22 cellular contexts compared by ENCODE assay signal in genomic region chr4:6319530-6320150, GRCh38. TPM values are rescaled to one million over a fixed set of nuclear protein-coding genes. Genes with fewer than 3 reads are reported as not detected.
A peak's percentile ranks its signal among the peaks of the same experiment; 100 is the strongest.
DNase-seq lines count a peak whose midpoint lies in the region; ATAC-seq and TF ChIP-seq lines count a peak whose summit lies in the region.
"Had no signal": no experiment of that assay in that cellular context is flagged by ENCODE, and none has a peak within 500 bp of the region (broad histone marks: within the 10 kb centered on the region; RNA-seq: fewer than 3 reads in every experiment).

No MANE protein-coding gene starts in this region.

- peaks cover 0 to 15% (median 0%) of the 10 kb centered on the region in 3 experiments for H3K27me3 ChIP-seq in neuronal stem cell (ENCODE audit: control insufficient read depth in 3 of 3, insufficient read depth in 3 of 3, low read depth in 1 of 3, low read length in 3 of 3)
- H3K27me3 ChIP-seq: BE2C had no signal

- H3K23ac ChIP-seq in neuronal stem cell (ENCODE audit: low read depth, low read length, poor library complexity) = peak overlapping the region; percentile 61

- H3K36me3 ChIP-seq in neuronal stem cell (replicated peaks in 1 of 2; ENCODE audit: control insufficient read depth in 2 of 2, insufficient read depth in 2 of 2, low read length in 2 of 2) = no peaks in the 10 kb centered on the region
- H3K36me3 ChIP-seq: BE2C, HAP-1 had no signal

- H3K14ac ChIP-seq in neuronal stem cell (ENCODE audit: low read length) = no peak overlapping the region

- H2BK15ac ChIP-seq in neuronal stem cell (ENCODE audit: low read length) = no peak overlapping the region

- DNase-seq in ELR (ENCODE audit: low read depth) (peak; percentile 61), M059J (ENCODE audit: low read depth) (peak; percentile 28), astrocyte of the spinal cord (ENCODE audit: low read depth, low spot score) (peak; percentile 20), neuronal stem cell (ENCODE audit: low spot score) (no peak), kidney tubule cell (ENCODE audit: low spot score) (no peak), hippocampal formation (lab: John Stamatoyannopoulos, UW) (no peak)
- no peak for DNase-seq in stimulated activated naive CD8-positive, alpha-beta T cell treated with anti-CD3 and anti-CD28 coated beads, Interleukin-15, Interleukin-2, amounts not matched to agents 100 U/mL and 50 U/mL, for 24 hours
- DNase-seq: ACHN; BE2C; CD8-positive, alpha-beta memory T cell; DMS 273 treated with DMSO at 0.1 percent for 48 hours; DND-41; NCI-H1092; NCI-H1417 treated with DMSO at 0.1 percent for 48 hours; NCI-H1694 treated with DMSO at 0.1 percent for 48 hours; NCI-H2081; NCI-H2227 treated with DMSO at 0.1 percent for 48 hours; NCI-H526 treated with DMSO at 0.1 percent for 48 hours; SHP77 treated with DMSO at 0.1 percent for 48 hours had no signal

- H4K8ac ChIP-seq in neuronal stem cell (ENCODE audit: low read depth, low read length) = no peak overlapping the region

- no peak overlapping the region for H2AFZ ChIP-seq in neuronal stem cell (ENCODE audit: low read length)
- H2AFZ ChIP-seq: GM23338 had no signal

- H2BK5ac ChIP-seq in neuronal stem cell (ENCODE audit: low read length) = no peak overlapping the region

- peaks cover under 1% of the 10 kb centered on the region in 2 donors for H3K4me1 ChIP-seq in neuronal stem cell (ENCODE audit: control insufficient read depth in 2 of 2, insufficient read depth in 1 of 2, low read depth in 1 of 2, low read length in 2 of 2)
- H3K4me1 ChIP-seq: BE2C, HAP-1 had no signal

- H3K4ac ChIP-seq in neuronal stem cell (ENCODE audit: low read length) = no peak overlapping the region

- ATAC-seq in HG02571 (IDR thresholded peaks at IDR 0.05; ENCODE audit: unreplicated experiment) = no peak
- no peak for ATAC-seq in stimulated activated naive CD8-positive, alpha-beta T cell treated with anti-CD3 and anti-CD28 coated beads, Interleukin-15, Interleukin-2, amounts not matched to agents 100 U/mL and 50 U/mL, for 24 hours
- ATAC-seq: GM23338 had no signal

- no peak overlapping the region for H3K27ac ChIP-seq in neuronal stem cell (replicated peaks; ENCODE audit: low read length)

- no peaks in the 10 kb centered on the region for H3K79me1 ChIP-seq in neuronal stem cell (ENCODE audit: low read depth, low read length)

- peaks cover 3% of the 10 kb centered on the region in 2 donors for H3K9me3 ChIP-seq in neuronal stem cell (replicated peaks in 1 of 2; ENCODE audit: control insufficient read depth in 2 of 2, insufficient read depth in 1 of 2, low read depth in 1 of 2, low read length in 2 of 2)
- H3K9me3 ChIP-seq: BE2C, HAP-1 had no signal

- peak overlapping the region; percentile 33 for H3K9ac ChIP-seq in neuronal stem cell (ENCODE audit: low read depth, low read length, poor library complexity)

- WGBS in neuronal stem cell (ENCODE audit: extremely low coverage in 2 of 2, insufficient read length in 2 of 2, insufficient replicate concordance in 1 of 2), 2 donors = no CpG with 5 or more reads among the region's 12 CpGs

- no peak overlapping the region for H2BK120ac ChIP-seq in neuronal stem cell (ENCODE audit: low read depth, low read length)

- H2AK5ac ChIP-seq in neuronal stem cell (ENCODE audit: low read depth, low read length) = no peak overlapping the region

- H3K18ac ChIP-seq in neuronal stem cell (ENCODE audit: low read length) = peak overlapping the region; percentile 67

- in situ Hi-C loops in astrocyte of the spinal cord (cut with HindIII; ENCODE audit: low sequenced_read_pairs) = no loop called here

- TF ChIP-seq CTCF in astrocyte of the spinal cord (IDR thresholded peaks at IDR 0.05; ENCODE audit: low read depth, low read length) = no peak

- peak overlapping the region; percentile 18 for H2BK12ac ChIP-seq in neuronal stem cell (ENCODE audit: low read length)

- H3K4me3 ChIP-seq in astrocyte of the spinal cord (ENCODE audit: low read depth, low read length) (no peak overlapping the region), neuronal stem cell (ENCODE audit: low read length in 2 of 2) (no peak overlapping the region)
- H3K4me3 ChIP-seq: GM23338, HAP-1 had no signal

- H4K91ac ChIP-seq in neuronal stem cell (ENCODE audit: low read depth, low read length, poor library complexity) = peak overlapping the region; percentile 14

- H3K4me2 ChIP-seq in neuronal stem cell (ENCODE audit: insufficient read depth, low read length, poor library complexity, severe bottlenecking) = no peak overlapping the region
- H3K4me2 ChIP-seq: GM23338 had no signal

RNA-seq across cellular contexts. Expression of gene WFS1, which starts 50.0 kb away (rescaled TPM):
- 40.8 and 56.7 TPM in 2 replicates for total RNA-seq in M059J (2014; rRNA removed; shearing (Covaris generic))
- 16.3 TPM for polyA plus RNA-seq in neuronal stem cell (2013, experiment 1 of 2)
- 16.4 TPM for polyA plus RNA-seq in neuronal stem cell (2013, experiment 2 of 2)

Comparison
In these comparisons a context has a peak if more than half of its experiments do, and no peak if none do; other contexts are left out.
1. DNase-seq: peak in ELR (single experiment), M059J (single experiment) and astrocyte of the spinal cord (single experiment); none in neuronal stem cell (single experiment), stimulated activated naive CD8-positive, alpha-beta T cell treated with anti-CD3 and anti-CD28 coated beads, Interleukin-15, Interleukin-2, amounts not matched to agents 100 U/mL and 50 U/mL, for 24 hours (single experiment), kidney tubule cell (single experiment) and hippocampal formation (0 of 2).